ENCODE assay signal across 8 cellular contexts in the genomic region with DNA sequence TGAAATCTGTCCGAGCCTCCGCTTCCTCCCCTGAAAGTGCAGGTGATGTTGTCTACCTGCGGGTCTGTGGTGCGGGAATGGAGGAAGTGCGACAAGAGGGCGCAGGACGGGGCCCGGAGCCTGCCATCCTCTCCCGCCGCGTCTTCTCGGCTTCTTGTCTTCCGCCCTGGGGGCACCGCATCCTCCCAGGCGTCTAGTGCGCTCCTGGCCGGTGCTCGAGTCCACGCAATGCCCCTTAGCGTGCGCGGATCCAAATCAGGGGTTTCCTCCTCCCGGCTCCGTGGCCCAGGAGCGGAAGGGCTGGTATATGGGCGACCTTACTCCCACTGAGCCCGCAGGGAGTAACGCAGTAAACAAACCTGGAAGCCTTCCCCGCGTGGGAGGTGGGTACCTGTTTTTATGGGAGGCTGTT. TPM values are rescaled to one million over a fixed set of nuclear protein-coding genes. Genes with fewer than 3 reads are reported as not detected.
DNase-seq lines count a peak whose midpoint lies in the region; ATAC-seq, FAIRE-seq and TF ChIP-seq lines count a peak whose summit lies in the region.

No MANE protein-coding gene starts in this region.

- H3K9me3 Mint-ChIP-seq in astrocyte (ENCODE audit: unreplicated experiment) (peaks cover 5% of the 10 kb centered on the region), immature natural killer cell (no peaks in the 10 kb centered on the region)

- DNase-seq in EL (peak; percentile 47), RPMI8226 (peak; percentile 50), astrocyte (ENCODE audit: low read depth) (no peak), immature natural killer cell (peak in 2 of 3 donors; percentile 42 to 47), NCI-H1105 treated with DMSO at 0.1 percent for 48 hours (lab: John Stamatoyannopoulos, UW) (no peak), HTR-8/SVneo (ENCODE audit: insufficient read length, low spot score) (no peak)
- peak; percentile 27 to 30 for DNase-seq in stimulated activated CD4-positive, alpha-beta T cell treated with anti-CD3 and anti-CD28 coated beads, Interleukin-2, amount 100 ng/mL, for 48 hours

- H3K4me2 ChIP-seq in astrocyte (ENCODE audit: low read length) = peak overlapping the region; percentile 92

- TF ChIP-seq CTCF in astrocyte (IDR thresholded peaks at IDR 0.05; ENCODE audit: insufficient read depth, low read depth, low read length) = no peak

- H3K9me3 ChIP-seq in astrocyte (ENCODE audit: insufficient read depth, low read depth, low read length) = no peaks in the 10 kb centered on the region

- no peak for FAIRE-seq in astrocyte (lab: Jason Lieb, UNC)
- FAIRE-seq in HTR-8/SVneo (lab: Jason Lieb, UNC) = no peak

- H3K9ac ChIP-seq in astrocyte (ENCODE audit: low read length) = peak overlapping the region; percentile 90

- peak; percentile 22 for ATAC-seq in HG02642 (IDR thresholded peaks at IDR 0.05; ENCODE audit: poor library complexity, unreplicated experiment)

- H4K20me1 ChIP-seq in astrocyte (ENCODE audit: insufficient read depth, low read length) = no peaks in the 10 kb centered on the region

- H3K36me3 ChIP-seq in astrocyte (ENCODE audit: insufficient read depth, low read length) = no peaks in the 10 kb centered on the region

- H3K4me1 ChIP-seq in astrocyte (ENCODE audit: insufficient read depth, low read length) = no peaks in the 10 kb centered on the region

- H3K4me3 Mint-ChIP-seq in astrocyte (ENCODE audit: unreplicated experiment) (peak overlapping the region; percentile 92), immature natural killer cell (peak overlapping the region; percentile 92 to 97 (median 95))

- peaks cover 11% of the 10 kb centered on the region for H3K79me2 ChIP-seq in astrocyte (ENCODE audit: insufficient read depth, low read length)

- H3K36me3 Mint-ChIP-seq in astrocyte (ENCODE audit: low read depth, unreplicated experiment) (peaks cover 8% of the 10 kb centered on the region), immature natural killer cell (peaks cover 0 to 1% (median 0%) of the 10 kb centered on the region in 3 donors)

- H3K27ac Mint-ChIP-seq in astrocyte (ENCODE audit: unreplicated experiment) = peak overlapping the region; percentile 34
- peak overlapping the region; percentile 90 to 98 (median 91) for H3K27ac Mint-ChIP-seq in immature natural killer cell

- H3K4me3 ChIP-seq in astrocyte (ENCODE audit: insufficient read depth, low read depth, low read length) = peak overlapping the region; percentile 79

- H2AFZ ChIP-seq in astrocyte (ENCODE audit: low read depth, low read length) = peak overlapping the region; percentile 99

- no peaks in the 10 kb centered on the region for H3K27me3 Mint-ChIP-seq in astrocyte (ENCODE audit: low read depth, unreplicated experiment)
- peaks cover 0 to 4% (median 0%) of the 10 kb centered on the region in 3 donors for H3K27me3 Mint-ChIP-seq in immature natural killer cell (ENCODE audit: low read depth in 3 of 3)

- H3K4me1 Mint-ChIP-seq in astrocyte (ENCODE audit: low read depth, unreplicated experiment) (peaks cover 1% of the 10 kb centered on the region), immature natural killer cell (peaks cover 35 to 53% of the 10 kb centered on the region in 2 donors)

- H3K27ac ChIP-seq in astrocyte (ENCODE audit: low read depth, low read length) = peak overlapping the region; percentile 50

- H3K27me3 ChIP-seq in astrocyte (ENCODE audit: insufficient read depth, low read length) = no peaks in the 10 kb centered on the region

RNA-seq across cellular contexts. Expression of a gene that starts 0.4 kb away (rescaled TPM):
- total RNA-seq in astrocyte = 13.6 TPM in 2 replicates
- 10 to 100 TPM in 2 of 3 donors, 1 to 10 TPM in 1; 4.2 to 31.5 (median 11.1) TPM for polyA plus RNA-seq in immature natural killer cell

RNA-seq across cellular contexts. Expression of a gene that starts 7.1 kb away (rescaled TPM):
- total RNA-seq in astrocyte = 24.3 and 27.0 TPM in 2 replicates
- polyA plus RNA-seq in immature natural killer cell = 10 to 100 TPM in 1 of 3 donors, 1 to 10 TPM in 2; 6.9 to 21.1 (median 9.7) TPM

Comparison
In these comparisons a context has a peak if more than half of its experiments do, and no peak if none do; other contexts are left out.
1. DNase-seq: peak in EL (single experiment), RPMI8226 (single experiment), immature natural killer cell (2 of 3) and stimulated activated CD4-positive, alpha-beta T cell treated with anti-CD3 and anti-CD28 coated beads, Interleukin-2, amount 100 ng/mL, for 48 hours (2 of 2); none in astrocyte (single experiment), NCI-H1105 treated with DMSO at 0.1 percent for 48 hours (single experiment) and HTR-8/SVneo (single experiment).